Comparison of ENCODE assay signal across 8 cellular contexts in genomic region chr3:136752046-136752326, GRCh38. TPM values are rescaled to one million over a fixed set of nuclear protein-coding genes. Genes with fewer than 3 reads are reported as not detected.
DNase-seq lines count a peak whose midpoint lies in the region; ATAC-seq and TF ChIP-seq lines count a peak whose summit lies in the region.

No MANE protein-coding gene starts in this region.

- peak overlapping the region; percentile 99 to 100 for H3K27ac ChIP-seq in coronary artery

- peaks cover 11% of the 10 kb centered on the region for H3K4me1 ChIP-seq in mucosa of descending colon (ENCODE audit: low read depth)

- peaks cover 5% of the 10 kb centered on the region for H3K36me3 Mint-ChIP-seq in activated naive CD4-positive, alpha-beta T cell treated with anti-CD3 and anti-CD28 coated beads for 36 hours (ENCODE audit: low read depth)

- no peaks in the 10 kb centered on the region for H3K9me3 ChIP-seq in mucosa of descending colon

- ATAC-seq in HG02642 (IDR thresholded peaks at IDR 0.05; ENCODE audit: poor library complexity, unreplicated experiment) (peak; percentile 22), mucosa of descending colon (peak; percentile 41)

- H3K9me3 Mint-ChIP-seq in activated naive CD4-positive, alpha-beta T cell treated with anti-CD3 and anti-CD28 coated beads for 36 hours = no peaks in the 10 kb centered on the region

- CTCF ChIA-PET in activated naive CD4-positive, alpha-beta T cell treated with anti-CD3 and anti-CD28 coated beads for 36 hours (lab: Charles Lee) = interaction anchor here (0.7 to 9.1 kb wide), 32 partner anchors 14 to 786 kb away, joined by 3 to 126 read pairs (median 4); partner anchors contain the start of genes MSL2, NCK1 and PPP2R3A

- intact Hi-C loops in activated naive CD4-positive, alpha-beta T cell treated with anti-CD3 and anti-CD28 coated beads for 36 hours (cut with micrococcal nuclease) = loop anchor here (1.0 to 5.0 kb wide), 11 partner anchors 66 to 787 kb away; partner anchors contain the start of genes MSL2, NCK1, PCCB and PPP2R3A
- intact Hi-C loops in mucosa of descending colon (cut with DNase I, micrococcal nuclease) = loop anchor here in 1 of 2 donors (2.0 to 5.0 kb wide), 3 partner anchors 110 to 500 kb away; partner anchors contain the start of genes NCK1 and PCCB

- H3K4me3 ChIP-seq in coronary artery (peak overlapping the region; percentile 97), mucosa of descending colon (peak overlapping the region; percentile 82)

- no peak for DNase-seq in activated naive CD4-positive, alpha-beta T cell treated with anti-CD3 and anti-CD28 coated beads for 36 hours
- DNase-seq in activated naive CD4-positive, alpha-beta T cell (lab: John Stamatoyannopoulos, UW) = no peak
- peak; percentile 64 for DNase-seq in NCI-H774 (lab: John Stamatoyannopoulos, UW)
- no peak for DNase-seq in coronary artery (ENCODE audit: low spot score)
- DNase-seq in mucosa of descending colon = no peak
- DNase-seq in NCI-H1105 (lab: John Stamatoyannopoulos, UW) = no peak
- DNase-seq in KBM-7 = no peak

- H3K27me3 Mint-ChIP-seq in activated naive CD4-positive, alpha-beta T cell treated with anti-CD3 and anti-CD28 coated beads for 36 hours (ENCODE audit: low read depth) = no peaks in the 10 kb centered on the region

- H3K4me1 Mint-ChIP-seq in activated naive CD4-positive, alpha-beta T cell treated with anti-CD3 and anti-CD28 coated beads for 36 hours (ENCODE audit: low read depth) = peaks cover 31% of the 10 kb centered on the region

- in situ Hi-C loops in KBM-7 (cut with MboI; ENCODE audit: low pct_unique_long_range_greater_than_20kb, low sequenced_read_pairs) = loop anchor here (25.0 kb wide), 1 partner anchor 235 kb away; no protein-coding TSS in a partner anchor

- no peaks in the 10 kb centered on the region for H3K36me3 ChIP-seq in mucosa of descending colon (ENCODE audit: low read depth)

- TF ChIP-seq CTCF in coronary artery (IDR thresholded peaks at IDR 0.05) = no peak
- no peak for TF ChIP-seq CTCF in mucosa of descending colon (IDR thresholded peaks at IDR 0.05)

- H3K27ac Mint-ChIP-seq in activated naive CD4-positive, alpha-beta T cell treated with anti-CD3 and anti-CD28 coated beads for 36 hours = peak overlapping the region; percentile 97

- peak overlapping the region; percentile 86 for H3K4me3 Mint-ChIP-seq in activated naive CD4-positive, alpha-beta T cell treated with anti-CD3 and anti-CD28 coated beads for 36 hours

RNA-seq across cellular contexts. Expression of gene STAG1, which starts 0.2 kb away (rescaled TPM):
- 10 to 100 TPM; 28.0 to 29.7 TPM for total RNA-seq in activated naive CD4-positive, alpha-beta T cell treated with anti-CD3 and anti-CD28 coated beads for 36 hours
- 10 to 100 TPM; 46.8 to 57.1 (median 50.4) TPM for total RNA-seq in mucosa of descending colon
